Comparison of ENCODE assay signal across 16 cellular contexts in the genomic region with DNA sequence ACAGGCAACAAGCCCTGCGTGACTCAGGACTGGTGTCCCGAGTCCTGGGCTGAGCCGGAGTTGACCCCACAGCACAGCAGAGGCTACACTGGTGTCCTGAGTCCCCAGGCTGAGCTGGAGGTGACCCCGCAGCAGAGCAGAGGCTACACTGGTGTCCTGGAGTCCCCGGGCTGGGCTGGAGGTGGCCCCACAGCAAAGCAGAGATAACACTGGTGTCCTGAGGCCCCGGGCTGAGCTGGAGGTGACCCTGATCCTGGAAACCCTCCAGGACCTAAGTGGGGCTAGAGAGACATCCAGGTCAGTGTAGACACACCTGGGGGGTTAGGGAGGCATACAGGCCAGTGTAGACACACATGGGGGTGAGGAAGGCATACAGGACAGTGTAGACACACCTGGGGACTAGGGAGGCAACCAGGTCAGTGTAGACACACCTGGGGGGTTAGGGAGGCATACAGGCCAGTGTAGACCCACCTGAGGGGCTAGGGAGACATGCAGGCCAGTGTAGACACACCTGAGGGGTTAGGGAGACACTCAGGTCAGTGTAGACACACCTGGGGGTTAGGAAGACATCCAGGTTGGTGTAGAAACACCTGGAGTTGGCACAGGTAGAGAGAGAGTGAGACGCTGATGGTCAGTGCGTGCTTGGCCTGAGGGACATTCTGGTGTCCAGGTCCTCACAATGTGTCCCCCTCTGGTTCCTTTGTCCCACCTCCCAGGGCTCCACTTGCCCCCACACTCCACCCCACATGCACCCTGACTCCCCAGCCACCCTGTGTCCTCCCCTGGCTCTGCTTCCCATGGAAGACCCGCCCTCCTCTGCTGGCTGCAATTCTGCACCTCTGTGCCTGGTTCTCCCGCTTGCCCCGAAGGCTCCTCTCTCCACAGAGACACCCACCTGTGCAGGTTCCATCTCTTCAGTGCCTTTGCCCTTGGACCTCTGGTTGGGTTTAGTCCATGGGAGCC.
"Had no signal": no experiment of that assay in that cellular context is flagged by ENCODE, and none has a peak within 500 bp of the region (broad histone marks: within the 10 kb centered on the region; RNA-seq: fewer than 3 reads in every experiment).

No MANE protein-coding gene starts in this region.

- H3K27ac ChIP-seq: heart left ventricle, left ventricle myocardium inferior, neutrophil, suprapubic skin, thyroid gland, upper lobe of right lung, vagina had no signal

- H3K36me3 ChIP-seq: heart left ventricle, left ventricle myocardium inferior, neutrophil, suprapubic skin, thyroid gland, upper lobe of right lung, vagina had no signal

- H3K4me1 ChIP-seq: heart left ventricle, left ventricle myocardium inferior, suprapubic skin, thyroid gland, upper lobe of right lung, vagina had no signal

- H3K27ac Mint-ChIP-seq: effector memory CD8-positive, alpha-beta T cell; naive thymus-derived CD4-positive, alpha-beta T cell had no signal

- H3K9me3 ChIP-seq: heart left ventricle, left ventricle myocardium inferior, neutrophil, suprapubic skin, thyroid gland, upper lobe of right lung, vagina had no signal

- H3K36me3 Mint-ChIP-seq: naive thymus-derived CD4-positive, alpha-beta T cell had no signal

- H3K9me3 Mint-ChIP-seq: effector memory CD8-positive, alpha-beta T cell had no signal

- H3K27me3 ChIP-seq: thyroid gland, vagina had no signal

- H3K4me3 Mint-ChIP-seq: effector memory CD8-positive, alpha-beta T cell had no signal

- ATAC-seq: effector memory CD8-positive, alpha-beta T cell; heart left ventricle; left cardiac atrium; naive thymus-derived CD4-positive, alpha-beta T cell; right cardiac atrium; stimulated activated naive CD8-positive, alpha-beta T cell treated with anti-CD3 and anti-CD28 coated beads, Interleukin-15, Interleukin-2, amounts not matched to agents 100 U/mL and 50 U/mL, for 24 hours; upper lobe of right lung had no signal

- H3K4me3 ChIP-seq: heart left ventricle, left ventricle myocardium inferior, suprapubic skin, thyroid gland, upper lobe of right lung, vagina had no signal

- DNase-seq: central memory CD4-positive, alpha-beta T cell; effector memory CD8-positive, alpha-beta T cell; heart left ventricle; left cardiac atrium; left ventricle myocardium inferior; mesendoderm; naive thymus-derived CD4-positive, alpha-beta T cell; right cardiac atrium; small intestine; stimulated activated CD4-positive, alpha-beta T cell treated with anti-CD3 and anti-CD28 coated beads, Interleukin-2, amount 100 ng/mL, for 48 hours; stimulated activated naive CD8-positive, alpha-beta T cell treated with anti-CD3 and anti-CD28 coated beads, Interleukin-15, Interleukin-2, amounts not matched to agents 100 U/mL and 50 U/mL, for 24 hours; thyroid gland; upper lobe of right lung had no signal
